ENCODE assay signal across 29 cellular contexts in the genomic region with DNA sequence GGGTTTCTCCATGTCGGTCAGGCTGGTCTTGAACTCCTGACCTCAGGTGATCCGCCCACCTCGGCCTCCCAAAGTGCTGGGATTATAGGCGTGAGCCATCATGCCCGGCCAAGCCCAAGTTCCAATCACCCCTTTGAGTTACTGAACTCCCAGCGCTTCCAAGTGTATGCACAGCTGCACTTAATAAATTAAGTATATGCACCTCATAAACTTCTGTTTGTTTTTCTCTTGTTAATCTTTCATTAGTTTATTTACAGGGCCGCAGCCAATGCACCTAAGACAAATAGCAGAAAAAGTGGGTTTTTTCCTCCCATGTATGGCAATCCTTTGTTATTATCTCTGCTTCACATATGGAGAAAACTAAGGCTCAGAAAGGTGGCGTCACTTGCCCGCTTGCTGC. TPM values are rescaled to one million over a fixed set of nuclear protein-coding genes. Genes with fewer than 3 reads are reported as not detected.
"Had no signal": no experiment of that assay in that cellular context is flagged by ENCODE, and none has a peak within 500 bp of the region (broad histone marks: within the 10 kb centered on the region; RNA-seq: fewer than 3 reads in every experiment).

No MANE protein-coding gene starts in this region.

- H3K36me3 ChIP-seq: esophagus muscularis mucosa, gastroesophageal sphincter, heart left ventricle, lower lobe of right lung, sigmoid colon, thoracic aorta, tibial nerve, upper lobe of left lung had no signal

- H3K9me3 ChIP-seq: esophagus muscularis mucosa, gastroesophageal sphincter, heart left ventricle, lower lobe of right lung, psoas muscle, sigmoid colon, thoracic aorta, tibial nerve, upper lobe of left lung had no signal

- H3K4me1 Mint-ChIP-seq: naive thymus-derived CD8-positive, alpha-beta T cell; stimulated activated naive B cell treated with anti-CD40 and anti-IgM and Interleukin-4, amounts not matched to agents 10 μg/mL and 1 μg/mL and 100 μg/mL, for 72 hours had no signal

- H3K27ac ChIP-seq: coronary artery, esophagus muscularis mucosa, foreskin keratinocyte, gastroesophageal sphincter, heart left ventricle, hepatocyte, lower lobe of right lung, psoas muscle, sigmoid colon, thoracic aorta, tibial nerve, upper lobe of left lung had no signal

- H3K9me3 Mint-ChIP-seq: naive thymus-derived CD8-positive, alpha-beta T cell; nephron progenitor cell; stimulated activated naive CD8-positive, alpha-beta T cell treated with anti-CD3 and anti-CD28 coated beads, Interleukin-15, Interleukin-2, amounts not matched to agents 100 ng/mL and 50 ng/mL, for 24 hours had no signal

- H3K4me1 ChIP-seq: foreskin keratinocyte, lower lobe of right lung, psoas muscle, sigmoid colon, tibial nerve, upper lobe of left lung had no signal

- H3K27ac Mint-ChIP-seq: naive thymus-derived CD8-positive, alpha-beta T cell; nephron progenitor cell; stimulated activated naive B cell treated with anti-CD40 and anti-IgM and Interleukin-4, amounts not matched to agents 10 μg/mL and 1 μg/mL and 100 μg/mL, for 72 hours; stimulated activated naive CD8-positive, alpha-beta T cell treated with anti-CD3 and anti-CD28 coated beads, Interleukin-15, Interleukin-2, amounts not matched to agents 100 ng/mL and 50 ng/mL, for 24 hours had no signal

- H3K27me3 ChIP-seq: tibial nerve, upper lobe of left lung had no signal

- H3K4me3 Mint-ChIP-seq: naive thymus-derived CD8-positive, alpha-beta T cell; nephron progenitor cell; stimulated activated naive B cell treated with anti-CD40 and anti-IgM and Interleukin-4, amounts not matched to agents 10 μg/mL and 1 μg/mL and 100 μg/mL, for 72 hours; stimulated activated naive CD8-positive, alpha-beta T cell treated with anti-CD3 and anti-CD28 coated beads, Interleukin-15, Interleukin-2, amounts not matched to agents 100 ng/mL and 50 ng/mL, for 24 hours had no signal

- DNase-seq: dermis blood vessel endothelial cell; effector memory CD4-positive, alpha-beta T cell; foreskin keratinocyte; heart left ventricle; left cardiac atrium; left ventricle myocardium superior; lower lobe of right lung; naive thymus-derived CD8-positive, alpha-beta T cell; nephron progenitor cell; nucleus accumbens; psoas muscle; right cardiac atrium; sigmoid colon; stimulated activated naive B cell treated with anti-CD40 and anti-IgM and Interleukin-4, amounts not matched to agents 10 μg/mL and 1 μg/mL and 100 μg/mL, for 72 hours; upper lobe of left lung had no signal

- ATAC-seq: foreskin keratinocyte; gastroesophageal sphincter; heart left ventricle; left cardiac atrium; left ventricle myocardium superior; lower lobe of right lung; naive thymus-derived CD8-positive, alpha-beta T cell; psoas muscle; right cardiac atrium; stimulated activated naive B cell treated with anti-CD40 and anti-IgM and Interleukin-4, amounts not matched to agents 10 μg/mL and 1 μg/mL and 100 μg/mL, for 72 hours had no signal

- H3K4me3 ChIP-seq: coronary artery, esophagus muscularis mucosa, gastroesophageal sphincter, heart left ventricle, hepatocyte, lower lobe of right lung, psoas muscle, sigmoid colon, thoracic aorta, tibial nerve, upper lobe of left lung had no signal

- H3K36me3 Mint-ChIP-seq: naive thymus-derived CD8-positive, alpha-beta T cell had no signal

RNA-seq across cellular contexts. Expression of a gene that starts 21.3 kb away (rescaled TPM):
- total RNA-seq: endothelial cell of umbilical vein, epithelial cell of proximal tubule, fibroblast of lung, foreskin keratinocyte, kidney epithelial cell, left ventricle myocardium superior, myocyte, osteocyte, renal cortical epithelial cell, thoracic aorta had no signal
